7 cellular contexts compared by ENCODE assay signal in the genomic region with DNA sequence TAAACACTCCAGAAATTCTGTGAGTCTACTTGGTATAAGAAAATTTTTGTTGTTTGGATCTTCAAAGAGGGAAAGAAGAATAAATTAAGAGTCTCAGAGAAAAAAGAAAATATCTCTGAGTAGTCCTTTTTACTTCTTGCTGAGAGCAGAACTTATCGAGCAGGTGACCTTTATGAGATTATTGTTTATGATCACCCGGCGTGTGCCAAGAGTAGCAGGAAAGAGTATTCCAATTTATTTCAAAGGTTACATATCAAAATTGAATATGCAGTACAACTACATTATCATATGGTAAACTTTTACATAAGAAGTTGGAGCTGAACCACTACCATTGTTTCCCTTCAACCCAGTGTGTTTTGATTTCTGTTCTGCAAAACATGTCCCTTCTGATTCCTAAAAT.
"Had no signal": no experiment of that assay in that cellular context is flagged by ENCODE, and none has a peak within 500 bp of the region (broad histone marks: within the 10 kb centered on the region; RNA-seq: fewer than 3 reads in every experiment).

No MANE protein-coding gene starts in this region.

- ATAC-seq: K562 had no signal

- H3K27ac Mint-ChIP-seq: H9 had no signal

- H3K27ac ChIP-seq: GM23248 had no signal

- H3K9me3 Mint-ChIP-seq: H9 had no signal

- DNase-seq: GM23248, GOT3, H9, HCEC 1CT, IMR-90, KG1 had no signal

- H3K4me3 Mint-ChIP-seq: H9 had no signal

- H3K4me3 ChIP-seq: GM23248, K562 had no signal
